In genomic region chr5:147450596-147450995, GRCh38 we compare ENCODE assay signal across 25 cellular contexts. TPM values are rescaled to one million over a fixed set of nuclear protein-coding genes. Genes with fewer than 3 reads are reported as not detected.
DNase-seq lines count a peak whose midpoint lies in the region; ATAC-seq and TF ChIP-seq lines count a peak whose summit lies in the region.
"Had no signal": no experiment of that assay in that cellular context is flagged by ENCODE, and none has a peak within 500 bp of the region (broad histone marks: within the 10 kb centered on the region; RNA-seq: fewer than 3 reads in every experiment).

No MANE protein-coding gene starts in this region.

- H3K27me3 Mint-ChIP-seq in endodermal cell (ENCODE audit: insufficient read depth) (peaks cover 3% of the 10 kb centered on the region), neural progenitor cell (ENCODE audit: insufficient read depth, low read depth) (peaks cover 11% of the 10 kb centered on the region)
- peaks cover 70% of the 10 kb centered on the region for H3K27me3 Mint-ChIP-seq in CD8-positive, alpha-beta T cell (ENCODE audit: low read depth)

- no peak overlapping the region for H3K4me3 Mint-ChIP-seq in endodermal cell
- H3K4me3 Mint-ChIP-seq in neural progenitor cell = peak overlapping the region; percentile 31
- H3K4me3 Mint-ChIP-seq in CD8-positive, alpha-beta T cell = no peak overlapping the region
- H3K4me3 Mint-ChIP-seq: CD4-positive, alpha-beta T cell; IgD-negative memory B cell; stimulated activated naive B cell treated with anti-CD40 and anti-IgM and Interleukin-4, amounts not matched to agents 10 μg/mL and 1 μg/mL and 100 μg/mL, for 72 hours had no signal

- H4K20me1 ChIP-seq in KMS-11 (ENCODE audit: insufficient read depth) = no peaks in the 10 kb centered on the region
- H4K20me1 ChIP-seq in neural progenitor cell (ENCODE audit: low read depth) = peaks cover 75% of the 10 kb centered on the region

- H3K4me1 Mint-ChIP-seq in endodermal cell (peaks cover 39% of the 10 kb centered on the region), neural progenitor cell (peaks cover 58% of the 10 kb centered on the region)
- H3K4me1 Mint-ChIP-seq in CD8-positive, alpha-beta T cell (ENCODE audit: low read depth) = peaks cover 13% of the 10 kb centered on the region

- H3K4me2 ChIP-seq in KMS-11 (0 out of 2 replicates have a peak overlapping the region, but pooled peaks have one; percentile 4), neural progenitor cell (peak overlapping the region; percentile 89)

- H3K4me1 ChIP-seq in KMS-11 (ENCODE audit: low read depth, poor library complexity, severe bottlenecking) (peaks cover 62% of the 10 kb centered on the region), endodermal cell (ENCODE audit: control insufficient read depth, insufficient read depth, low read length) (peaks cover 3% of the 10 kb centered on the region), neural progenitor cell (peaks cover 72% of the 10 kb centered on the region)
- H3K4me1 ChIP-seq in CD8-positive, alpha-beta T cell (ENCODE audit: insufficient read depth, low read length) = peaks cover 13% of the 10 kb centered on the region

- no peaks in the 10 kb centered on the region for H3K9me3 Mint-ChIP-seq in endodermal cell
- H3K9me3 Mint-ChIP-seq in neural progenitor cell = no peaks in the 10 kb centered on the region
- H3K9me3 Mint-ChIP-seq in CD8-positive, alpha-beta T cell = no peaks in the 10 kb centered on the region
- H3K9me3 Mint-ChIP-seq: CD4-positive, alpha-beta T cell; stimulated activated naive B cell treated with anti-CD40 and anti-IgM and Interleukin-4, amounts not matched to agents 10 μg/mL and 1 μg/mL and 100 μg/mL, for 72 hours had no signal

- ATAC-seq in CD8-positive, alpha-beta T cell = no peak
- ATAC-seq: activated CD4-positive, CD25-positive, alpha-beta regulatory T cell treated with anti-CD3 and anti-CD28 coated beads, Interleukin-2, amount 50 U/mL, for 24 hours; heart left ventricle; naive thymus-derived CD8-positive, alpha-beta T cell; stimulated activated naive B cell treated with anti-CD40 and anti-IgM and Interleukin-4, amounts not matched to agents 10 μg/mL and 1 μg/mL and 100 μg/mL, for 72 hours; upper lobe of right lung had no signal

- DNase-seq in AG10803 (ENCODE audit: low read depth) (no peak), endodermal cell (no peak), neural progenitor cell (ENCODE audit: low spot score) (peak; percentile 46), OCI-M2 (lab: John Stamatoyannopoulos, UW; ENCODE audit: unreplicated experiment) (no peak), MG63 (no peak)
- DNase-seq in CD8-positive, alpha-beta T cell = no peak
- no peak for DNase-seq in activated CD4-positive, alpha-beta T cell treated with anti-CD3 and anti-CD28 coated beads for 1 hour
- DNase-seq: activated effector memory CD4-positive, alpha-beta T cell treated with Interleukin-2 at 50 U/mL for 16 hours; CD4-positive, alpha-beta T cell; central memory CD4-positive, alpha-beta T cell; DMS53; effector CD8-positive, alpha-beta T cell; heart left ventricle; islet precursor cell; naive thymus-derived CD8-positive, alpha-beta T cell; NCI-H1930; NCI-H446 treated with DMSO at 0.1 percent for 48 hours; SHP77; stimulated activated naive B cell treated with anti-CD40 and anti-IgM and Interleukin-4, amounts not matched to agents 10 μg/mL and 1 μg/mL and 100 μg/mL, for 72 hours; T-helper 2 cell; upper lobe of right lung had no signal

- no peak overlapping the region for H2AFZ ChIP-seq in KMS-11 (ENCODE audit: low read depth)
- no peak overlapping the region for H2AFZ ChIP-seq in neural progenitor cell (replicated peaks)

- peaks cover 4% of the 10 kb centered on the region for H3K36me3 Mint-ChIP-seq in endodermal cell (ENCODE audit: low read depth)
- H3K36me3 Mint-ChIP-seq in neural progenitor cell = peaks cover 17% of the 10 kb centered on the region
- H3K36me3 Mint-ChIP-seq in CD8-positive, alpha-beta T cell = no peaks in the 10 kb centered on the region
- H3K36me3 Mint-ChIP-seq: IgD-negative memory B cell had no signal

- peaks cover 73% of the 10 kb centered on the region for H3F3A ChIP-seq in neural progenitor cell (ENCODE audit: low read depth)

- no peak overlapping the region for H3K27ac Mint-ChIP-seq in endodermal cell
- peak overlapping the region; percentile 2 for H3K27ac Mint-ChIP-seq in neural progenitor cell
- H3K27ac Mint-ChIP-seq in CD8-positive, alpha-beta T cell = no peak overlapping the region
- H3K27ac Mint-ChIP-seq: CD4-positive, alpha-beta T cell; IgD-negative memory B cell; naive thymus-derived CD8-positive, alpha-beta T cell; stimulated activated naive B cell treated with anti-CD40 and anti-IgM and Interleukin-4, amounts not matched to agents 10 μg/mL and 1 μg/mL and 100 μg/mL, for 72 hours had no signal

- H3K4me3 ChIP-seq in AG10803 (ENCODE audit: low read length) = no peak overlapping the region
- no peak overlapping the region for H3K4me3 ChIP-seq in KMS-11 (IDR thresholded peaks at IDR 0.05; ENCODE audit: insufficient read depth, low read depth, low read length)
- peak overlapping the region; percentile 14 for H3K4me3 ChIP-seq in endodermal cell (ENCODE audit: low read length)
- H3K4me3 ChIP-seq in neural progenitor cell = peak overlapping the region; percentile 97
- no peak overlapping the region for H3K4me3 ChIP-seq in CD8-positive, alpha-beta T cell (ENCODE audit: low read depth, low read length)
- H3K4me3 ChIP-seq in MG63 = no peak overlapping the region
- H3K4me3 ChIP-seq: lung, upper lobe of right lung had no signal

- H3K27me3 ChIP-seq in KMS-11 (ENCODE audit: insufficient read depth, low read depth) = no peaks in the 10 kb centered on the region
- H3K27me3 ChIP-seq in endodermal cell (ENCODE audit: control insufficient read depth, insufficient read depth, low read length, poor library complexity, severe bottlenecking) = peaks cover 3% of the 10 kb centered on the region
- H3K27me3 ChIP-seq in neural progenitor cell = no peaks in the 10 kb centered on the region
- H3K27me3 ChIP-seq in CD8-positive, alpha-beta T cell (ENCODE audit: insufficient read depth, low read length) = peaks cover 17% of the 10 kb centered on the region
- no peaks in the 10 kb centered on the region for H3K27me3 ChIP-seq in MG63

- H3K9ac ChIP-seq in KMS-11 (no peak overlapping the region), endodermal cell (ENCODE audit: extremely low read depth, low read length, poor library complexity, severe bottlenecking) (no peak overlapping the region), neural progenitor cell (no peak overlapping the region)

- CTCF ChIA-PET in CD8-positive, alpha-beta T cell (lab: Charles Lee) = no interaction called here

- intact Hi-C loops in CD8-positive, alpha-beta T cell (cut with DNase I, micrococcal nuclease) = no loop called here

- no peak overlapping the region for H3K27ac ChIP-seq in KMS-11
- no peak overlapping the region for H3K27ac ChIP-seq in endodermal cell (ENCODE audit: low read depth, low read length)
- peak overlapping the region; percentile 4 for H3K27ac ChIP-seq in neural progenitor cell
- H3K27ac ChIP-seq in CD8-positive, alpha-beta T cell (ENCODE audit: low read depth, low read length) = no peak overlapping the region
- H3K27ac ChIP-seq: upper lobe of right lung had no signal

- POLR2A ChIA-PET in CD8-positive, alpha-beta T cell (lab: Charles Lee) = no interaction called here

- H3K79me2 ChIP-seq in KMS-11 (ENCODE audit: insufficient read depth, low read depth) (peaks cover 54% of the 10 kb centered on the region), neural progenitor cell (ENCODE audit: low read depth) (peaks cover 99% of the 10 kb centered on the region)

- no peaks in the 10 kb centered on the region for H3K36me3 ChIP-seq in KMS-11 (ENCODE audit: insufficient read depth)
- no peaks in the 10 kb centered on the region for H3K36me3 ChIP-seq in endodermal cell (ENCODE audit: control insufficient read depth, insufficient read depth, low read length)
- H3K36me3 ChIP-seq in neural progenitor cell = peaks cover 1% of the 10 kb centered on the region
- H3K36me3 ChIP-seq in CD8-positive, alpha-beta T cell (ENCODE audit: insufficient read depth, low read length) = no peaks in the 10 kb centered on the region
- H3K36me3 ChIP-seq in MG63 = peaks cover 10% of the 10 kb centered on the region
- H3K36me3 ChIP-seq: heart left ventricle, upper lobe of right lung had no signal

- H3K9me3 ChIP-seq in endodermal cell (ENCODE audit: control insufficient read depth, low read length) (no peaks in the 10 kb centered on the region), neural progenitor cell (ENCODE audit: low read depth) (no peaks in the 10 kb centered on the region), MG63 (no peaks in the 10 kb centered on the region)
- H3K9me3 ChIP-seq in CD8-positive, alpha-beta T cell (ENCODE audit: low read length) = no peaks in the 10 kb centered on the region
- H3K9me3 ChIP-seq: heart left ventricle, upper lobe of right lung had no signal

- TF ChIP-seq CTCF in AG10803 (conservative IDR thresholded peaks at IDR 0.05; ENCODE audit: low read length) (peak; percentile 11; the same call in 1 of the 2 replicates), KMS-11 (conservative IDR thresholded peaks at IDR 0.05; ENCODE audit: low read depth, low read length) (no peak), endodermal cell (conservative IDR thresholded peaks at IDR 0.05) (peak; percentile 69), neural progenitor cell (IDR thresholded peaks at IDR 0.05) (peak; percentile 55)
- TF ChIP-seq CTCF in CD8-positive, alpha-beta T cell (IDR thresholded peaks at IDR 0.05) = no peak

RNA-seq across cellular contexts. Expression of gene DPYSL3, which starts 59.3 kb away (rescaled TPM):
- 10 to 100 TPM; 76.3 to 98.6 TPM for total RNA-seq in endodermal cell
- 208 TPM for polyA plus RNA-seq in endodermal cell (2013, experiment 1 of 2)
- 208 TPM for polyA plus RNA-seq in endodermal cell (2013, experiment 2 of 2)
- 414 and 462 TPM in 2 replicates for total RNA-seq in neural progenitor cell (ENCODE audit: low replicate concordance)
- not detected for total RNA-seq in CD8-positive, alpha-beta T cell
- total RNA-seq in MG63 (2014; rRNA removed; shearing (Covaris generic); ENCODE audit: low replicate concordance) = 84.1 and 90.7 TPM in 2 replicates
- total RNA-seq: CD4-positive, alpha-beta T cell; naive thymus-derived CD8-positive, alpha-beta T cell had no signal
- polyA plus RNA-seq: IgD-negative memory B cell; naive thymus-derived CD8-positive, alpha-beta T cell had no signal

Comparison
In these comparisons a context has a peak if more than half of its experiments do, and no peak if none do; other contexts are left out.
1. H3K4me3 ChIP-seq: peak in endodermal cell (single experiment) and neural progenitor cell (single experiment); none in AG10803 (single experiment), KMS-11 (single experiment), CD8-positive, alpha-beta T cell (single experiment) and MG63 (single experiment).
2. CTCF ChIP-seq: peak in AG10803 (single experiment), endodermal cell (single experiment) and neural progenitor cell (single experiment); none in KMS-11 (single experiment) and CD8-positive, alpha-beta T cell (single experiment).
3. RNA of gene DPYSL3, which starts 59.3 kb away (total RNA-seq): 414 to 462 TPM in neural progenitor cell, 76.3 to 98.6 TPM in endodermal cell and 84.1 to 90.7 TPM in MG63; not detected in CD8-positive, alpha-beta T cell; every median in the first group is over 10 times any median in the second.